ENCODE assay signal across 18 cellular contexts in genomic region chr14:31027847-31028246, GRCh38. TPM values are rescaled to one million over a fixed set of nuclear protein-coding genes. Genes with fewer than 3 reads are reported as not detected.
DNase-seq lines count a peak whose midpoint lies in the region; ATAC-seq and TF ChIP-seq lines count a peak whose summit lies in the region.
"Had no signal": no experiment of that assay in that cellular context is flagged by ENCODE, and none has a peak within 500 bp of the region (broad histone marks: within the 10 kb centered on the region; RNA-seq: fewer than 3 reads in every experiment).

No MANE protein-coding gene starts in this region.

- H3K79me2 ChIP-seq in Loucy (ENCODE audit: insufficient read depth, low read length), result peaks cover 42% of the 10 kb centered on the region

- no peak for ATAC-seq in CD4-positive, alpha-beta T cell (ENCODE audit: poor library complexity)
- no peak for ATAC-seq in lower lobe of right lung

- no peak overlapping the region for H3K9ac ChIP-seq in Loucy (ENCODE audit: low read depth, low read length, poor library complexity, severe bottlenecking)
- peak overlapping the region in 1 of 2 donors; percentile 86 for H3K9ac ChIP-seq in colonic mucosa (ENCODE audit: low read depth in 2 of 2, low read length in 2 of 2)
- H3K9ac ChIP-seq in muscle layer of colon (ENCODE audit: low read length), result no peak overlapping the region

- peaks cover 25% of the 10 kb centered on the region for H3K36me3 Mint-ChIP-seq in CD4-positive, alpha-beta T cell (ENCODE audit: low read depth)
- H3K36me3 Mint-ChIP-seq in CD4-positive, alpha-beta memory T cell, result peaks cover 0 to 16% of the 10 kb centered on the region in 2 donors

- intact Hi-C loops in colonic mucosa (cut with DNase I), result no loop called here
- intact Hi-C loops in CD4-positive, alpha-beta T cell (cut with DNase I, micrococcal nuclease), result loop anchor here (5.0 to 10.0 kb wide), 9 partner anchors 51 to 1177 kb away; partner anchors contain the start of genes HECTD1 (in 2 of the 2), G2E3 (in 1 of the 2), NUBPL (in 1 of the 2) and RNU6-7 (in 1 of the 2)
- intact Hi-C loops in CD4-positive, alpha-beta memory T cell (cut with micrococcal nuclease), result loop anchor here (5.0 kb wide), 2 partner anchors 54 to 1049 kb away; partner anchors contain the start of gene ARHGAP5
- intact Hi-C loops in lower lobe of right lung (cut with DNase I), result no loop called here

- H3K36me3 ChIP-seq in Loucy (ENCODE audit: insufficient read depth, low read length) (no peaks in the 10 kb centered on the region), colonic mucosa (no peaks in the 10 kb centered on the region), muscle layer of colon (ENCODE audit: insufficient read depth, low read length) (no peaks in the 10 kb centered on the region), lower lobe of right lung (no peaks in the 10 kb centered on the region)
- H3K36me3 ChIP-seq in CD4-positive, alpha-beta memory T cell (ENCODE audit: insufficient read depth, low read length), result no peaks in the 10 kb centered on the region
- H3K36me3 ChIP-seq: brain microvascular endothelial cell, prostate gland had no signal

- TF ChIP-seq CTCF in Loucy (conservative IDR thresholded peaks at IDR 0.05; ENCODE audit: low read length) (no peak), colonic mucosa (IDR thresholded peaks at IDR 0.05) (no peak), lower lobe of right lung (IDR thresholded peaks at IDR 0.05) (no peak)
- no peak for TF ChIP-seq CTCF in CD4-positive, alpha-beta T cell (IDR thresholded peaks at IDR 0.05)

- H3K4me3 ChIP-seq in Loucy (ENCODE audit: low read length, poor library complexity, severe bottlenecking) (no peak overlapping the region), colonic mucosa (peak overlapping the region; percentile 96), muscle layer of colon (ENCODE audit: low read depth in 1 of 2, low read length in 2 of 2) (no peak overlapping the region), lower lobe of right lung (no peak overlapping the region)
- H3K4me3 ChIP-seq in CD4-positive, alpha-beta memory T cell (ENCODE audit: low read length in 2 of 2), result no peak overlapping the region

- peaks cover 5% of the 10 kb centered on the region for H3K27me3 ChIP-seq in Loucy (ENCODE audit: insufficient read depth, low read length, poor library complexity, severe bottlenecking)
- H3K27me3 ChIP-seq in colonic mucosa, result no peaks in the 10 kb centered on the region
- H3K27me3 ChIP-seq in muscle layer of colon (ENCODE audit: control insufficient read depth in 1 of 2, insufficient read depth in 2 of 2, low read length in 2 of 2), result no peaks in the 10 kb centered on the region
- H3K27me3 ChIP-seq in CD4-positive, alpha-beta T cell (ENCODE audit: control insufficient read depth, insufficient read depth, low read length), result no peaks in the 10 kb centered on the region
- H3K27me3 ChIP-seq in CD4-positive, alpha-beta memory T cell (ENCODE audit: insufficient read depth, low read length), result no peaks in the 10 kb centered on the region
- no peaks in the 10 kb centered on the region for H3K27me3 ChIP-seq in lower lobe of right lung (ENCODE audit: low read depth)
- H3K27me3 ChIP-seq: brain microvascular endothelial cell had no signal

- H3K27ac ChIP-seq in colonic mucosa (peak overlapping the region; percentile 95), muscle layer of colon (ENCODE audit: low read depth, low read length) (peak overlapping the region; percentile 96), lower lobe of right lung (no peak overlapping the region)
- no peak overlapping the region for H3K27ac ChIP-seq in CD4-positive, alpha-beta T cell (ENCODE audit: low read depth, low read length)
- H3K27ac ChIP-seq in CD4-positive, alpha-beta memory T cell (ENCODE audit: low read depth, low read length), result no peak overlapping the region

- H3F3A ChIP-seq in Loucy (ENCODE audit: low read depth), result peaks cover 6% of the 10 kb centered on the region; the same call in 1 of the 2 replicates

- CTCF ChIA-PET in CD4-positive, alpha-beta T cell (lab: Charles Lee), result interaction anchor here (1.0 kb wide), 1 partner anchor 180 kb away, joined by 3 read pairs; the partner anchor contains the start of gene HECTD1
- CTCF ChIA-PET in CD4-positive, alpha-beta memory T cell (lab: Charles Lee; ENCODE audit: partially characterized antibody), result interaction anchor here (1.0 to 1.3 kb wide), 2 partner anchors 16 to 298 kb away, joined by 3 read pairs; no protein-coding TSS in a partner anchor

- H3K9me3 ChIP-seq in Loucy (ENCODE audit: insufficient read depth, low read depth, low read length) (no peaks in the 10 kb centered on the region), colonic mucosa (no peaks in the 10 kb centered on the region), muscle layer of colon (ENCODE audit: low read length) (no peaks in the 10 kb centered on the region), lower lobe of right lung (no peaks in the 10 kb centered on the region)
- H3K9me3 ChIP-seq in CD4-positive, alpha-beta T cell (ENCODE audit: control insufficient read depth, low read length), result no peaks in the 10 kb centered on the region
- H3K9me3 ChIP-seq in CD4-positive, alpha-beta memory T cell (ENCODE audit: control insufficient read depth in 1 of 2, low read length in 2 of 2), result no peaks in the 10 kb centered on the region
- H3K9me3 ChIP-seq: prostate gland had no signal

- no peak overlapping the region for H3K27ac Mint-ChIP-seq in CD4-positive, alpha-beta T cell
- H3K27ac Mint-ChIP-seq in CD4-positive, alpha-beta memory T cell, result no peak overlapping the region

- H2AFZ ChIP-seq in Loucy (ENCODE audit: low read length), result no peak overlapping the region

- peak overlapping the region; percentile 93 for H3K4me2 ChIP-seq in Loucy (ENCODE audit: low read depth, low read length, poor library complexity, severe bottlenecking)

- no peak overlapping the region for H3K4me3 Mint-ChIP-seq in CD4-positive, alpha-beta T cell
- H3K4me3 Mint-ChIP-seq in CD4-positive, alpha-beta memory T cell, result peak overlapping the region in 1 of 8 donors; percentile 99

- peaks cover 62% of the 10 kb centered on the region for H3K4me1 Mint-ChIP-seq in CD4-positive, alpha-beta T cell (ENCODE audit: low read depth)
- H3K4me1 Mint-ChIP-seq in CD4-positive, alpha-beta memory T cell, result peaks cover 41 to 63% (median 47%) of the 10 kb centered on the region in 4 donors

- no peaks in the 10 kb centered on the region for H3K9me3 Mint-ChIP-seq in CD4-positive, alpha-beta T cell
- H3K9me3 Mint-ChIP-seq in CD4-positive, alpha-beta memory T cell, result no peaks in the 10 kb centered on the region
- H3K9me3 Mint-ChIP-seq: activated CD4-positive, alpha-beta memory T cell treated with anti-CD3 and anti-CD28 coated beads, Interleukin-2, amount 10 ng/mL, durations not matched to agents 7 days and 5 days; T-helper 1 cell treated with Interleukin-12 subunit alpha and Interleukin-12 subunit beta and Interleukin-4 antibody, amounts not matched to agents 30 μg/mL and 1 μg/mL, for 36 hours had no signal

- H4K20me1 ChIP-seq in Loucy (ENCODE audit: insufficient read depth, low read length, poor library complexity, severe bottlenecking), result peaks cover 31% of the 10 kb centered on the region

- no peaks in the 10 kb centered on the region for H3K27me3 Mint-ChIP-seq in CD4-positive, alpha-beta T cell
- no peaks in the 10 kb centered on the region for H3K27me3 Mint-ChIP-seq in CD4-positive, alpha-beta memory T cell
- H3K27me3 Mint-ChIP-seq: activated CD4-positive, alpha-beta memory T cell treated with anti-CD3 and anti-CD28 coated beads, Interleukin-2, amount 10 ng/mL, durations not matched to agents 7 days and 5 days had no signal

- no peaks in the 10 kb centered on the region for H3K9me2 ChIP-seq in Loucy (replicated peaks; ENCODE audit: low read depth, low read length)

- DNase-seq in CD1c-positive myeloid dendritic cell (ENCODE audit: extremely low spot score) (peak; percentile 5), colonic mucosa (no peak), NCI-H2171 treated with DMSO at 0.1 percent for 48 hours (lab: John Stamatoyannopoulos, UW) (no peak), lower lobe of right lung (no peak)
- no peak for DNase-seq in CD4-positive, alpha-beta T cell
- DNase-seq in CD4-positive, alpha-beta memory T cell, result no peak
- DNase-seq: activated CD4-positive, alpha-beta memory T cell treated with anti-CD3 and anti-CD28 coated beads, Interleukin-2, amount 10 ng/mL, durations not matched to agents 7 days and 5 days; activated effector memory CD4-positive, alpha-beta T cell treated with Interleukin-2 at 50 U/mL for 16 hours; brain microvascular endothelial cell; C1 segment of cervical spinal cord; Karpas-422; midbrain; stimulated activated CD4-positive, alpha-beta T cell treated with anti-CD3 and anti-CD28 coated beads, Interleukin-4, amount 100 ng/mL, for 24 hours; stimulated activated naive CD4-positive, alpha-beta T cell had no signal

- H3K4me1 ChIP-seq in Loucy (ENCODE audit: insufficient read depth, low read length, poor library complexity, severe bottlenecking) (peaks cover 40% of the 10 kb centered on the region), colonic mucosa (peaks cover 11% of the 10 kb centered on the region), muscle layer of colon (ENCODE audit: insufficient read depth, low read length) (peaks cover 20% of the 10 kb centered on the region), lower lobe of right lung (peaks cover 29% of the 10 kb centered on the region)
- peaks cover 37% of the 10 kb centered on the region for H3K4me1 ChIP-seq in CD4-positive, alpha-beta memory T cell (ENCODE audit: insufficient read depth, low read length)
- H3K4me1 ChIP-seq: prostate gland had no signal

- POLR2A ChIA-PET in CD4-positive, alpha-beta T cell (lab: Charles Lee), result interaction anchor here (1.0 kb wide), 1 partner anchor 181 kb away, joined by 3 read pairs; no protein-coding TSS in a partner anchor
- POLR2A ChIA-PET in CD4-positive, alpha-beta memory T cell (lab: Charles Lee; ENCODE audit: partially characterized antibody), result interaction anchor here (4.0 kb wide), 1 partner anchor 180 kb away, joined by 68 read pairs; the partner anchor contains the start of gene HECTD1

RNA-seq across cellular contexts. Expression of gene STRN3, which starts 1.7 kb away (rescaled TPM):
- total RNA-seq in colonic mucosa (10 to 100 TPM; 23.6 to 41.1 TPM), lower lobe of right lung (32.8 TPM)
- 10 to 100 TPM; 15.1 to 16.9 TPM for total RNA-seq in CD4-positive, alpha-beta T cell
- 10 to 100 TPM; 22.0 to 26.2 TPM for total RNA-seq in CD4-positive, alpha-beta memory T cell
- 1 to 10 TPM; 2.3 to 6.2 TPM for polyA plus RNA-seq in CD4-positive, alpha-beta memory T cell

RNA-seq across cellular contexts. Expression of gene AP4S1, which starts 2.4 kb away (rescaled TPM):
- 1 to 10 TPM; 3.3 to 4.9 TPM for total RNA-seq in colonic mucosa
- 10 to 100 TPM in 1 of 2 experiments, 1 to 10 TPM in 1; 9.8 to 12.1 TPM for total RNA-seq in CD4-positive, alpha-beta T cell
- 10 to 100 TPM; 18.0 to 22.6 TPM for total RNA-seq in CD4-positive, alpha-beta memory T cell
- 1 to 10 TPM; 4.8 TPM for polyA plus RNA-seq in CD4-positive, alpha-beta memory T cell
- 8.6 TPM for total RNA-seq in lower lobe of right lung

Comparison
In these comparisons a context has a peak if more than half of its experiments do, and no peak if none do; other contexts are left out.
1. H3K27ac ChIP-seq: peak in colonic mucosa (single experiment) and muscle layer of colon (single experiment); none in CD4-positive, alpha-beta T cell (single experiment), CD4-positive, alpha-beta memory T cell (single experiment) and lower lobe of right lung (single experiment).
2. intact Hi-C loops: an anchor here in CD4-positive, alpha-beta T cell (5.0 to 10.0 kb wide) and CD4-positive, alpha-beta memory T cell (5.0 kb wide); none called in colonic mucosa and lower lobe of right lung.